In genomic region chr2:65319080-65319673, GRCh38 we compare ENCODE assay signal across 1 cellular context.
TF ChIP-seq lines count a peak whose summit lies in the region.

No MANE protein-coding gene starts in this region.

TF ChIP-seq in IMR-90, 13 proteins besides CTCF, POLR2A, EP300 and RAD21 (continued from another document):
- TF ChIP-seq RFX5 (IDR thresholded peaks at IDR 0.05; ENCODE audit: low read depth, low read length) (no peak), FOS (IDR thresholded peaks at IDR 0.05; ENCODE audit: low read depth, low read length) (no peak), USF2 (IDR thresholded peaks at IDR 0.05; ENCODE audit: low read depth, low read length) (no peak), CHD1 (IDR thresholded peaks at IDR 0.05; ENCODE audit: low read depth, low read length) (no peak), MXI1 (IDR thresholded peaks at IDR 0.05; ENCODE audit: borderline replicate concordance, low read depth, low read length) (no peak), ELK1 (IDR thresholded peaks at IDR 0.05; ENCODE audit: borderline replicate concordance, low read depth, low read length) (no peak), RCOR1 (IDR thresholded peaks at IDR 0.05; ENCODE audit: insufficient replicate concordance, low read length) (no peak), SMC3 (IDR thresholded peaks at IDR 0.05; ENCODE audit: low read depth, low read length) (no peak), BHLHE40 (IDR thresholded peaks at IDR 0.05; ENCODE audit: low read depth, low read length) (no peak)
